18 cellular contexts compared by ENCODE assay signal in the genomic region with DNA sequence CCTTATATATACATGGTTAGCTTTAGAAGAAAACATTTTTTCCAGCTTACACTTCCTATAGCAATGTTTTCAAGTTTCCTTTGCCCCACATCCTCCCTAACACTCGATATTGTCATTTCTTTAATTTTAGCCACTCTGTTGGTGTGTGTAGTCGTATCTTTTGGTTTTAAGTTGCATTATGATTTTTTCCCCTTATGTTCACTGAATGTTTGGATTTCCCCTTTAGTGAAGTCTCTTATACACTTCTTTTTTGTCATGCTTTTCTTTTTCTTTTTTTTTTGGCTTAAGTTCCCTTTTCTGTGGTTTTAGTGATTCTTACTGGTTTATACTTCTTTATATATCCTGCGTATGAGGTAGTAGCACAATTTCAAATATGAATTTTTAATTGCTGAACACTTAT. TPM values are rescaled to one million over a fixed set of nuclear protein-coding genes. Genes with fewer than 3 reads are reported as not detected.
A peak's percentile ranks its signal among the peaks of the same experiment; 100 is the strongest.
DNase-seq lines count a peak whose midpoint lies in the region; ATAC-seq, FAIRE-seq and TF ChIP-seq lines count a peak whose summit lies in the region.
"Had no signal": no experiment of that assay in that cellular context is flagged by ENCODE, and none has a peak within 500 bp of the region (broad histone marks: within the 10 kb centered on the region; RNA-seq: fewer than 3 reads in every experiment).

No MANE protein-coding gene starts in this region.

- FAIRE-seq in GM12891 (lab: Jason Lieb, UNC): no peak
- FAIRE-seq: RCC 7860 had no signal

- CTCF ChIA-PET in activated CD4-positive, alpha-beta T cell treated with anti-CD3 and anti-CD28 coated beads for 36 hours (lab: Charles Lee): interaction anchor here (1.1 to 1.3 kb wide), 2 partner anchors 11 to 57 kb away, joined by 3 to 6 read pairs; no protein-coding TSS in a partner anchor

- H3K4me1 Mint-ChIP-seq in activated CD4-positive, alpha-beta T cell treated with anti-CD3 and anti-CD28 coated beads for 36 hours: peaks cover 6% of the 10 kb centered on the region
- peaks cover 7% of the 10 kb centered on the region for H3K4me1 Mint-ChIP-seq in dendritic cell treated with granulocyte-macrophage colony-stimulating factor and Interleukin-4, amounts not matched to agents 40 ng/mL and 50 ng/mL, for 4 days (ENCODE audit: low read depth)

- no peaks in the 10 kb centered on the region for H3K27me3 Mint-ChIP-seq in activated CD4-positive, alpha-beta T cell treated with anti-CD3 and anti-CD28 coated beads for 36 hours
- no peaks in the 10 kb centered on the region for H3K27me3 Mint-ChIP-seq in dendritic cell treated with granulocyte-macrophage colony-stimulating factor and Interleukin-4, amounts not matched to agents 40 ng/mL and 50 ng/mL, for 4 days

- DNase-seq in activated CD4-positive, alpha-beta T cell treated with anti-CD3 and anti-CD28 coated beads for 36 hours: no peak
- DNase-seq in activated CD4-positive, alpha-beta T cell treated with anti-CD3 and anti-CD28 coated beads, Interleukin-2, amount 50 U/mL, for 4 hours: no peak
- no peak for DNase-seq in GM12891 (ENCODE audit: insufficient read length, low spot score)
- peak; percentile 46 for DNase-seq in MV-4-11 (lab: John Stamatoyannopoulos, UW)
- DNase-seq in GM19238 (ENCODE audit: insufficient read length, low spot score): no peak
- no peak for DNase-seq in left lobe of liver (ENCODE audit: low spot score)
- DNase-seq: COR-L47, KG1, NCI-H1105 treated with DMSO at 0.1 percent for 48 hours, NCI-H187 treated with DMSO at 0.1 percent for 48 hours, NCI-H2171, NCI-H446 treated with DMSO at 0.1 percent for 48 hours, NCI-H774, SHP77 had no signal

- ATAC-seq in activated CD4-positive, alpha-beta T cell treated with anti-CD3 and anti-CD28 coated beads for 36 hours: no peak
- no peak for ATAC-seq in left lobe of liver
- ATAC-seq in GM19023 (IDR thresholded peaks at IDR 0.05; ENCODE audit: unreplicated experiment): no peak
- ATAC-seq: GM23338 had no signal

- H3K9me3 Mint-ChIP-seq in activated CD4-positive, alpha-beta T cell treated with anti-CD3 and anti-CD28 coated beads for 36 hours (ENCODE audit: low read depth): no peaks in the 10 kb centered on the region
- H3K9me3 Mint-ChIP-seq in dendritic cell treated with granulocyte-macrophage colony-stimulating factor and Interleukin-4, amounts not matched to agents 40 ng/mL and 50 ng/mL, for 4 days: no peaks in the 10 kb centered on the region
- H3K9me3 Mint-ChIP-seq: GM23338 had no signal

- H3K4me3 Mint-ChIP-seq in activated CD4-positive, alpha-beta T cell treated with anti-CD3 and anti-CD28 coated beads for 36 hours: no peak overlapping the region
- H3K4me3 Mint-ChIP-seq in dendritic cell treated with granulocyte-macrophage colony-stimulating factor and Interleukin-4, amounts not matched to agents 40 ng/mL and 50 ng/mL, for 4 days: no peak overlapping the region
- H3K4me3 Mint-ChIP-seq: GM23338 had no signal

- POLR2A ChIA-PET in activated CD4-positive, alpha-beta T cell treated with anti-CD3 and anti-CD28 coated beads for 36 hours (lab: Charles Lee): no interaction called here

- no peak for TF ChIP-seq POLR2A in GM12891 (IDR thresholded peaks at IDR 0.05; ENCODE audit: low read depth, low read length)

- H3K27ac Mint-ChIP-seq in activated CD4-positive, alpha-beta T cell treated with anti-CD3 and anti-CD28 coated beads for 36 hours: peak overlapping the region; percentile 49
- peak overlapping the region; percentile 53 for H3K27ac Mint-ChIP-seq in dendritic cell treated with granulocyte-macrophage colony-stimulating factor and Interleukin-4, amounts not matched to agents 40 ng/mL and 50 ng/mL, for 4 days
- H3K27ac Mint-ChIP-seq: GM23338 had no signal

- intact Hi-C loops in activated CD4-positive, alpha-beta T cell treated with anti-CD3 and anti-CD28 coated beads for 36 hours (cut with DNase I, micrococcal nuclease): no loop called here
- intact Hi-C loops in dendritic cell treated with granulocyte-macrophage colony-stimulating factor and Interleukin-4, amounts not matched to agents 40 ng/mL and 50 ng/mL, for 4 days (cut with micrococcal nuclease): no loop called here

- peaks cover 26% of the 10 kb centered on the region for H3K36me3 Mint-ChIP-seq in activated CD4-positive, alpha-beta T cell treated with anti-CD3 and anti-CD28 coated beads for 36 hours (ENCODE audit: low read depth)
- peaks cover 25% of the 10 kb centered on the region for H3K36me3 Mint-ChIP-seq in dendritic cell treated with granulocyte-macrophage colony-stimulating factor and Interleukin-4, amounts not matched to agents 40 ng/mL and 50 ng/mL, for 4 days (ENCODE audit: low read depth)

TF ChIP-seq in GM12891, 5 proteins besides CTCF, POLR2A, EP300 and RAD21:
- 0 out of 2 replicates have a peak, but pooled peaks have one; percentile 3 for TF ChIP-seq SPI1 (IDR thresholded peaks at IDR 0.05; ENCODE audit: low read depth, low read length)
- TF ChIP-seq TAF1 (IDR thresholded peaks at IDR 0.05; ENCODE audit: low read depth, low read length): no peak

RNA-seq across cellular contexts. Expression of gene KDM4C, which starts 58.8 kb away (rescaled TPM):
- 10 to 100 TPM; 31.7 to 33.1 TPM for total RNA-seq in activated CD4-positive, alpha-beta T cell treated with anti-CD3 and anti-CD28 coated beads for 36 hours
- 17.4 TPM for polyA plus RNA-seq in GM12891 (2012; ENCODE audit: low read depth, missing spikeins)
- total RNA-seq in left lobe of liver: 15.8 TPM
